20 cellular contexts compared by ENCODE assay signal in the genomic region with DNA sequence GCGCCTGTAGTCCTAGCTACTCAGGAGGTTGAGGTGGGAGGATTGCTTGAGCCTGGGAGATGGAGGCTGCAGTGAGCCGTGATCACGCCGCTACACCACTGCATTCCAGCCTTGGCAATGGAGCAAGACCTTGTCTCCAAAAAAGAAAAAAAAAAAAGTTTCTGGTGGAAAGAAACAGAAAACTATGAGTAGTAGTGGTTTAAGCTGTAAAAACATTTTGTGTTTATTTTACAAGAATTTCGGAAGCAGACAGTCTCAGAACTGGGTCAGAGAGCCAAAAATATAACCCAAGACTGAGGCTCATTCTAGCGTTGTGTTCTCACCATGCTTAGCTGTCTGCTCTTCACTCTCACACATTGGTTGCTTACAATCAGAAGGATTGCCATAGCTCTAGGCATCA.
A peak's percentile ranks its signal among the peaks of the same experiment; 100 is the strongest.
DNase-seq lines count a peak whose midpoint lies in the region; ATAC-seq and TF ChIP-seq lines count a peak whose summit lies in the region.
"Had no signal": no experiment of that assay in that cellular context is flagged by ENCODE, and none has a peak within 500 bp of the region (broad histone marks: within the 10 kb centered on the region; RNA-seq: fewer than 3 reads in every experiment).

No MANE protein-coding gene starts in this region.

- no peaks in the 10 kb centered on the region for H3K4me1 Mint-ChIP-seq in CD4-positive, alpha-beta memory T cell
- H3K4me1 Mint-ChIP-seq: activated naive CD4-positive, alpha-beta T cell treated with anti-CD3 and anti-CD28 coated beads, Interleukin-2, amount 10 ng/mL, durations not matched to agents 7 days and 5 days had no signal

- POLR2A ChIA-PET in CD4-positive, alpha-beta memory T cell (lab: Charles Lee; ENCODE audit: partially characterized antibody), result no interaction called here

- no peak overlapping the region for H3K27ac Mint-ChIP-seq in CD4-positive, alpha-beta memory T cell
- H3K27ac Mint-ChIP-seq: activated CD8-positive, alpha-beta T cell treated with anti-CD3 and anti-CD28 coated beads, Interleukin-2, amount 10 ng/mL, durations not matched to agents 7 days and 5 days; activated naive CD4-positive, alpha-beta T cell treated with anti-CD3 and anti-CD28 coated beads, Interleukin-2, amount 10 ng/mL, durations not matched to agents 7 days and 5 days; activated T-cell treated with anti-CD3 and anti-CD28 coated beads, Interleukin-2, amount 50 U/mL, for 24 hours; natural killer cell treated with Interleukin-12 subunit alpha and Interleukin-12 subunit beta and Interleukin-15 and Interleukin-18, amount 100 ng/mL, for 72 hours had no signal

- H3K4me1 ChIP-seq in left ventricle myocardium inferior, result no peaks in the 10 kb centered on the region
- H3K4me1 ChIP-seq in aorta (ENCODE audit: control insufficient read depth in 1 of 2, insufficient read depth in 2 of 2, low read length in 2 of 2), result no peaks in the 10 kb centered on the region
- no peaks in the 10 kb centered on the region for H3K4me1 ChIP-seq in CD4-positive, alpha-beta memory T cell (ENCODE audit: insufficient read depth, low read length)
- H3K4me1 ChIP-seq: spleen, vagina had no signal

- H3K4me3 ChIP-seq in left ventricle myocardium inferior, result no peak overlapping the region
- H3K4me3 ChIP-seq in brain microvascular endothelial cell (ENCODE audit: low read depth, low read length), result no peak overlapping the region
- H3K4me3 ChIP-seq in fibroblast of villous mesenchyme (ENCODE audit: low read depth, low read length), result no peak overlapping the region
- no peak overlapping the region for H3K4me3 ChIP-seq in aorta (ENCODE audit: low read length in 2 of 2)
- H3K4me3 ChIP-seq in CD4-positive, alpha-beta memory T cell (ENCODE audit: low read length in 2 of 2), result no peak overlapping the region
- H3K4me3 ChIP-seq: A549, spleen, vagina had no signal

- H3K36me3 ChIP-seq in left ventricle myocardium inferior, result no peaks in the 10 kb centered on the region
- no peaks in the 10 kb centered on the region for H3K36me3 ChIP-seq in brain microvascular endothelial cell (replicated peaks)
- H3K36me3 ChIP-seq in aorta (ENCODE audit: control insufficient read depth in 1 of 2, insufficient read depth in 2 of 2, low read length in 1 of 2), result no peaks in the 10 kb centered on the region
- no peaks in the 10 kb centered on the region for H3K36me3 ChIP-seq in CD4-positive, alpha-beta memory T cell (ENCODE audit: insufficient read depth, low read length)
- H3K36me3 ChIP-seq: spleen, vagina had no signal

- intact Hi-C loops in left ventricle myocardium superior (cut with micrococcal nuclease) (no loop called here), left ventricle myocardium inferior (cut with micrococcal nuclease) (no loop called here), aorta (cut with DNase I) (loop anchor here in 1 of 2 donors (1.0 kb wide), 1 partner anchor 8 kb away; no protein-coding TSS in a partner anchor)
- intact Hi-C loops in CD4-positive, alpha-beta memory T cell (cut with micrococcal nuclease), result no loop called here

- H3K9me3 Mint-ChIP-seq in CD4-positive, alpha-beta memory T cell, result peaks cover 0 to 2% (median 0%) of the 10 kb centered on the region in 8 donors
- H3K9me3 Mint-ChIP-seq: activated naive CD4-positive, alpha-beta T cell treated with anti-CD3 and anti-CD28 coated beads, Interleukin-2, amount 10 ng/mL, durations not matched to agents 7 days and 5 days; activated T-cell treated with anti-CD3 and anti-CD28 coated beads, Interleukin-2, amount 50 U/mL, for 24 hours; natural killer cell treated with Interleukin-12 subunit alpha and Interleukin-12 subunit beta and Interleukin-15 and Interleukin-18, amount 100 ng/mL, for 72 hours had no signal

- peaks cover 11% of the 10 kb centered on the region for H3K9me3 ChIP-seq in left ventricle myocardium inferior (replicated peaks)
- no peaks in the 10 kb centered on the region for H3K9me3 ChIP-seq in aorta (ENCODE audit: control insufficient read depth, low read length)
- no peaks in the 10 kb centered on the region for H3K9me3 ChIP-seq in CD4-positive, alpha-beta memory T cell (ENCODE audit: control insufficient read depth in 1 of 2, low read length in 2 of 2)
- H3K9me3 ChIP-seq: SK-N-SH, spleen, vagina had no signal

- TF ChIP-seq CTCF in left ventricle myocardium inferior (IDR thresholded peaks at IDR 0.05; ENCODE audit: borderline replicate concordance), result no peak
- TF ChIP-seq CTCF in brain microvascular endothelial cell (IDR thresholded peaks at IDR 0.05; ENCODE audit: low read depth, low read length, missing control alignments), result no peak
- no peak for TF ChIP-seq CTCF in fibroblast of villous mesenchyme (IDR thresholded peaks at IDR 0.05; ENCODE audit: insufficient read depth, low read depth, low read length)
- TF ChIP-seq CTCF in GM20000 (IDR thresholded peaks at IDR 0.05; ENCODE audit: extremely low read depth, missing control alignments), result no peak

- in situ Hi-C loops in brain microvascular endothelial cell (cut with HindIII; ENCODE audit: low pct_ligation_motif_present, low sequenced_read_pairs), result no loop called here

- CTCF ChIA-PET in CD4-positive, alpha-beta memory T cell (lab: Charles Lee; ENCODE audit: partially characterized antibody), result no interaction called here

- H3K27ac ChIP-seq in left ventricle myocardium inferior (replicated peaks), result no peak overlapping the region
- H3K27ac ChIP-seq in brain microvascular endothelial cell, result peak overlapping the region; percentile 96
- H3K27ac ChIP-seq in aorta (ENCODE audit: low read depth in 1 of 2, low read length in 2 of 2), result no peak overlapping the region
- H3K27ac ChIP-seq in CD4-positive, alpha-beta memory T cell (ENCODE audit: low read depth, low read length), result no peak overlapping the region
- H3K27ac ChIP-seq: A549, spleen, vagina had no signal

- WGBS in aorta, 2 donors, result 13 to 21% methylated on average over 6 of the region's 6 CpGs

- H3K36me3 Mint-ChIP-seq in CD4-positive, alpha-beta memory T cell, result no peaks in the 10 kb centered on the region
- H3K36me3 Mint-ChIP-seq: activated naive CD4-positive, alpha-beta T cell treated with anti-CD3 and anti-CD28 coated beads, Interleukin-2, amount 10 ng/mL, durations not matched to agents 7 days and 5 days; natural killer cell treated with Interleukin-12 subunit alpha and Interleukin-12 subunit beta and Interleukin-15 and Interleukin-18, amount 100 ng/mL, for 72 hours had no signal

- ATAC-seq in left ventricle myocardium superior (peak; percentile 45), aorta (ENCODE audit: low FRiP score) (peak; percentile 38)
- ATAC-seq: A549; activated CD8-positive, alpha-beta T cell treated with anti-CD3 and anti-CD28 coated beads, Interleukin-2, amount 10 ng/mL, durations not matched to agents 7 days and 5 days; natural killer cell treated with Interleukin-12 subunit alpha and Interleukin-12 subunit beta and Interleukin-15 and Interleukin-18, amount 100 ng/mL, for 72 hours had no signal

- no peak for DNase-seq in left ventricle myocardium superior
- DNase-seq in left ventricle myocardium inferior, result no peak
- peak; percentile 85 for DNase-seq in brain microvascular endothelial cell
- DNase-seq in fibroblast of villous mesenchyme (ENCODE audit: low read depth), result peak; percentile 29
- DNase-seq in aorta, result peak in 1 of 2 donors; percentile 57
- DNase-seq in CD4-positive, alpha-beta memory T cell, result no peak
- no peak for DNase-seq in COR-L47 (lab: John Stamatoyannopoulos, UW)
- DNase-seq in GM20000 (ENCODE audit: low spot score), result no peak
- DNase-seq: activated CD4-positive, CD25-positive, alpha-beta regulatory T cell; activated CD8-positive, alpha-beta T cell treated with anti-CD3 and anti-CD28 coated beads, Interleukin-2, amount 10 ng/mL, durations not matched to agents 7 days and 5 days; activated naive CD4-positive, alpha-beta T cell treated with anti-CD3 and anti-CD28 coated beads, Interleukin-2, amount 10 ng/mL, durations not matched to agents 7 days and 5 days; activated T-cell treated with anti-CD3 and anti-CD28 coated beads, Interleukin-2, amount 50 U/mL, for 24 hours; NCI-H2029 treated with DMSO at 0.1 percent for 48 hours; NCI-H510A; posterior cingulate gyrus; SK-N-SH; spleen had no signal

- no peaks in the 10 kb centered on the region for H3K27me3 ChIP-seq in left ventricle myocardium inferior (ENCODE audit: low read depth)
- H3K27me3 ChIP-seq in brain microvascular endothelial cell (replicated peaks), result no peaks in the 10 kb centered on the region
- no peaks in the 10 kb centered on the region for H3K27me3 ChIP-seq in aorta (ENCODE audit: control insufficient read depth in 1 of 2, insufficient read depth in 2 of 2, low read length in 1 of 2)
- H3K27me3 ChIP-seq in CD4-positive, alpha-beta memory T cell (ENCODE audit: insufficient read depth, low read length), result no peaks in the 10 kb centered on the region
- H3K27me3 ChIP-seq: spleen, vagina had no signal

- no peaks in the 10 kb centered on the region for H3K27me3 Mint-ChIP-seq in CD4-positive, alpha-beta memory T cell
- H3K27me3 Mint-ChIP-seq: activated naive CD4-positive, alpha-beta T cell treated with anti-CD3 and anti-CD28 coated beads, Interleukin-2, amount 10 ng/mL, durations not matched to agents 7 days and 5 days; activated T-cell treated with anti-CD3 and anti-CD28 coated beads, Interleukin-2, amount 50 U/mL, for 24 hours had no signal

- H3K4me3 Mint-ChIP-seq in CD4-positive, alpha-beta memory T cell, result no peak overlapping the region
- H3K4me3 Mint-ChIP-seq: activated CD8-positive, alpha-beta T cell treated with anti-CD3 and anti-CD28 coated beads, Interleukin-2, amount 10 ng/mL, durations not matched to agents 7 days and 5 days; activated naive CD4-positive, alpha-beta T cell treated with anti-CD3 and anti-CD28 coated beads, Interleukin-2, amount 10 ng/mL, durations not matched to agents 7 days and 5 days; activated T-cell treated with anti-CD3 and anti-CD28 coated beads, Interleukin-2, amount 50 U/mL, for 24 hours; natural killer cell treated with Interleukin-12 subunit alpha and Interleukin-12 subunit beta and Interleukin-15 and Interleukin-18, amount 100 ng/mL, for 72 hours had no signal

Comparison
In these comparisons a context has a peak if more than half of its experiments do, and no peak if none do; other contexts are left out.
1. DNase-seq: peak in brain microvascular endothelial cell (single experiment) and fibroblast of villous mesenchyme (single experiment); none in left ventricle myocardium superior (single experiment), left ventricle myocardium inferior (single experiment), CD4-positive, alpha-beta memory T cell (0 of 5), COR-L47 (single experiment) and GM20000 (single experiment).